In the genomic region with DNA sequence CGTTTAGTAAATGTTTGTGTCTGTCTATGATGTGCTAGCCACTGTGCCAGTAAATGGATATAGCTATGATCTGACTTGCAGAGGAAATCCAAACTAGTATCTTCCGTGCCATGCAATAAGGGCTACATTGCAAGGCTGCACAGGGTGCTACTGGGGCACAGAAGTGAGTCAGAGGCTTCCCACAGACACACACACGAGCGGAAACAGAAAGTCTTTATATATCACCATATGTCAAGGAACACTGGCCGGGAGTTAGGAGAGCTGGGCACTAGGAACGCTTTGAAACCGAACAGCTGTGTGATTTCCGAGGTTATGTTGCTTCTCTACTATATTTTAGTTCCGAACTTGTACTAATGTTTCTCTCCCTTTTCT, we compare ENCODE assay signal across 8 cellular contexts. TPM values are rescaled to one million over a fixed set of nuclear protein-coding genes. Genes with fewer than 3 reads are reported as not detected.
DNase-seq lines count a peak whose midpoint lies in the region; ATAC-seq, FAIRE-seq and TF ChIP-seq lines count a peak whose summit lies in the region.
"Not testable (repeated sequence)": the region's sequence is repeated elsewhere in the genome, so short reads cannot be mapped to it uniquely, and the experiment has no call there.

No MANE protein-coding gene starts in this region.

- H3K14ac ChIP-seq in H1 (ENCODE audit: insufficient read length); trophoblast cell (ENCODE audit: low read length): not testable (repeated sequence)

- not testable (repeated sequence) for H4K91ac ChIP-seq in H1 (replicated peaks; ENCODE audit: insufficient read length, low read length); trophoblast cell (ENCODE audit: low read depth, low read length)

- H3K18ac ChIP-seq in H1 (ENCODE audit: extremely low read depth, low read length); trophoblast cell (ENCODE audit: low read length): not testable (repeated sequence)

- not testable (repeated sequence) for H2BK120ac ChIP-seq in H1 (replicated peaks; ENCODE audit: low read depth, low read length); trophoblast cell (ENCODE audit: insufficient read depth, low read length, poor library complexity)

- peak in 7 of 10 experiments; percentile 17 to 40 (median 23) for DNase-seq in CD4-positive, alpha-beta T cell
- DNase-seq in T-cell (peak in 11 of 34 experiments; percentile 4 to 33 (median 15)), trophoblast cell (peak; percentile 21 to 55)
- DNase-seq in activated gamma-delta T cell treated with anti-CD3 and anti-CD28 coated beads, Interleukin-2, amount 50 U/mL, for 16 hours (ENCODE audit: low read depth), result peak; percentile 19
- DNase-seq in H1 (ENCODE audit: low read depth in 1 of 2, low spot score in 2 of 2); kidney: not testable (repeated sequence)
- DNase-seq in stimulated activated naive CD4-positive, alpha-beta T cell treated with Interleukin-2 at 50 U/mL for 16 hours (lab: John Stamatoyannopoulos, UW), result peak; percentile 39

- peak overlapping the region; percentile 64; the same call in 1 of the 2 replicates for H3K9ac ChIP-seq in KMS-11
- peak overlapping the region; percentile 86 to 97 (median 96); a peak in 6 of 7 replicates for H3K9ac ChIP-seq in H1 (replicated peaks in 1 of 4; ENCODE audit: extremely low read depth in 1 of 4, low read depth in 3 of 4, low read length in 3 of 4)
- H3K9ac ChIP-seq in kidney (ENCODE audit: low read length in 2 of 2), result peak overlapping the region; percentile 73 to 87
- peak overlapping the region; percentile 60 for H3K9ac ChIP-seq in trophoblast cell (ENCODE audit: low read length)

- not testable (repeated sequence) for H3K36me3 ChIP-seq in KMS-11 (ENCODE audit: insufficient read depth)
- H3K36me3 ChIP-seq in H1 (ENCODE audit: control insufficient read depth in 2 of 4, insufficient read depth in 4 of 4, low read length in 3 of 4) (peaks cover 4 to 35% (median 17%) of the 10 kb centered on the region in 4 experiments; a peak in 6 of 8 replicates), kidney (ENCODE audit: control insufficient read depth in 1 of 2, insufficient read depth in 2 of 2, low read length in 2 of 2) (peaks cover 5 to 14% of the 10 kb centered on the region in 2 donors), trophoblast cell (ENCODE audit: control insufficient read depth in 1 of 2, insufficient read depth in 2 of 2, low read length in 2 of 2) (peaks cover 28 to 39% of the 10 kb centered on the region in 2 experiments)

- POLR2A ChIA-PET in CD4-positive, alpha-beta T cell (lab: Charles Lee), result interaction anchor here (0.9 to 3.6 kb wide), 10 partner anchors 13 to 1480 kb away, joined by 3 to 84 read pairs (median 6); a partner anchor contains a TSS
- POLR2A ChIA-PET in T-cell (lab: Charles Lee) (interaction anchor here (0.6 to 2.2 kb wide), 5 partner anchors 14 to 1482 kb away, joined by 3 to 14 read pairs (median 3); a partner anchor contains a TSS), H1 (lab: Charles Lee; ENCODE audit: partially characterized antibody) (interaction anchor here (0.9 to 8.3 kb wide), 8 partner anchors 13 to 483 kb away, joined by 3 to 124 read pairs (median 3); a partner anchor contains a TSS)

- not testable (repeated sequence) for H4K20me1 ChIP-seq in KMS-11 (ENCODE audit: insufficient read depth); H1 (replicated peaks in 1 of 2; ENCODE audit: control insufficient read depth in 1 of 2, insufficient read depth in 2 of 2, low read length in 2 of 2)

- H3K4me1 ChIP-seq in KMS-11 (ENCODE audit: low read depth, poor library complexity, severe bottlenecking), result peaks cover 28% of the 10 kb centered on the region
- H3K4me1 ChIP-seq in H1 (replicated peaks in 1 of 4; ENCODE audit: control insufficient read depth in 3 of 4, insufficient read depth in 4 of 4, low read length in 3 of 4); kidney (ENCODE audit: control insufficient read depth in 1 of 2, insufficient read depth in 1 of 2, low read depth in 1 of 2, low read length in 2 of 2); trophoblast cell (ENCODE audit: control insufficient read depth in 1 of 2, insufficient read depth in 2 of 2, low read length in 2 of 2): not testable (repeated sequence)

- TF ChIP-seq POLR2A in H1 (IDR thresholded peaks at IDR 0.05; ENCODE audit: control extremely low read depth in 1 of 2, low read depth in 2 of 2, low read length in 2 of 2), result not testable (repeated sequence)

- not testable (repeated sequence) for H3K4ac ChIP-seq in H1 (replicated peaks; ENCODE audit: insufficient read length, low read depth, low read length); trophoblast cell (ENCODE audit: low read depth, low read length)

- not testable (repeated sequence) for H2BK12ac ChIP-seq in H1 (ENCODE audit: low read depth, low read length); trophoblast cell (ENCODE audit: low read length)

- peak overlapping the region; percentile 77 for H3K27ac ChIP-seq in CD4-positive, alpha-beta T cell (ENCODE audit: low read depth, low read length)
- H3K27ac ChIP-seq in KMS-11, result peak overlapping the region; percentile 65
- 0 out of 2 replicates have a peak overlapping the region, but pooled peaks have one; percentile 88 for H3K27ac ChIP-seq in H1 (ENCODE audit: low read depth, low read length)
- H3K27ac ChIP-seq in kidney (ENCODE audit: low read depth in 2 of 2, low read length in 2 of 2), result peak overlapping the region; percentile 76 to 91
- H3K27ac ChIP-seq in trophoblast cell (ENCODE audit: low read depth, low read length), result peak overlapping the region; percentile 86

- peak overlapping the region; percentile 94 for H3K4me2 ChIP-seq in KMS-11
- H3K4me2 ChIP-seq in H1 (ENCODE audit: insufficient read depth in 1 of 2, low read depth in 2 of 2, low read length in 2 of 2), result peak overlapping the region; percentile 66 to 86
- peak overlapping the region; percentile 70 for H3K4me2 ChIP-seq in trophoblast cell (ENCODE audit: low read length)

- CTCF ChIA-PET in CD4-positive, alpha-beta T cell (lab: Charles Lee), result interaction anchor here (0.7 to 1.5 kb wide), 2 partner anchors 39 to 297 kb away, joined by 3 read pairs; no protein-coding TSS in a partner anchor
- CTCF ChIA-PET in T-cell (lab: Charles Lee) (interaction anchor here in 1 of 2 donors (2.7 kb wide), 1 partner anchor 14 kb away, joined by 12 read pairs; a partner anchor contains a TSS), H1 (lab: Charles Lee; ENCODE audit: partially characterized antibody) (interaction anchor here (1.4 kb wide), 1 partner anchor 15 kb away, joined by 4 read pairs; no protein-coding TSS in a partner anchor)

- H3K27me3 Mint-ChIP-seq in CD4-positive, alpha-beta T cell; T-cell: not testable (repeated sequence)

- not testable (repeated sequence) for TF ChIP-seq CTCF in CD4-positive, alpha-beta T cell (IDR thresholded peaks at IDR 0.05); KMS-11 (conservative IDR thresholded peaks at IDR 0.05; ENCODE audit: low read depth, low read length); H1 (IDR thresholded peaks at IDR 0.05; ENCODE audit: control extremely low read depth in 1 of 3, insufficient read depth in 1 of 3, low read depth in 1 of 3, low read length in 3 of 3); kidney (IDR thresholded peaks at IDR 0.05; ENCODE audit: borderline replicate concordance, extremely low read depth, insufficient read depth)

- H3K27me3 ChIP-seq in CD4-positive, alpha-beta T cell (ENCODE audit: control insufficient read depth, insufficient read depth, low read length); KMS-11 (ENCODE audit: insufficient read depth, low read depth); H1 (replicated peaks in 1 of 4; ENCODE audit: control insufficient read depth in 3 of 4, extremely low read depth in 1 of 4, insufficient read depth in 3 of 4, low read length in 3 of 4); trophoblast cell (ENCODE audit: insufficient read depth, low read length): not testable (repeated sequence)

- not testable (repeated sequence) for H3K9me3 ChIP-seq in CD4-positive, alpha-beta T cell (ENCODE audit: control insufficient read depth, low read length); H1 (ENCODE audit: insufficient read depth in 2 of 2, low read depth in 1 of 2, low read length in 1 of 2); kidney (ENCODE audit: control insufficient read depth in 1 of 2, low read length in 2 of 2); trophoblast cell (ENCODE audit: insufficient read depth, low read depth, low read length)

- H3K56ac ChIP-seq in H1 (replicated peaks; ENCODE audit: insufficient read length, low read depth, low read length), result not testable (repeated sequence)

- not testable (repeated sequence) for H2AK5ac ChIP-seq in H1 (ENCODE audit: low read depth, low read length); trophoblast cell (ENCODE audit: low read length)

- H2AFZ ChIP-seq in KMS-11 (ENCODE audit: low read depth) (peak overlapping the region; percentile 68), H1 (ENCODE audit: low read length) (0 out of 2 replicates have a peak overlapping the region, but pooled peaks have one; percentile 97)
- H2AFZ ChIP-seq in trophoblast cell (ENCODE audit: insufficient read depth, low read length, poor library complexity), result not testable (repeated sequence)

- H2BK15ac ChIP-seq in H1 (ENCODE audit: low read length), result not testable (repeated sequence)

- not testable (repeated sequence) for H3K4me3 ChIP-seq in KMS-11 (IDR thresholded peaks at IDR 0.05; ENCODE audit: insufficient read depth, low read depth, low read length)
- peak overlapping the region; percentile 96 to 98 (median 98) for H3K4me3 ChIP-seq in H1 (ENCODE audit: extremely low read depth in 1 of 4, insufficient read depth in 2 of 4, low read depth in 3 of 4, low read length in 4 of 4)
- peak overlapping the region; percentile 94 for H3K4me3 ChIP-seq in kidney (ENCODE audit: low read length in 2 of 2)
- H3K4me3 ChIP-seq in trophoblast cell (ENCODE audit: low read depth, low read length), result peak overlapping the region; percentile 91

- not testable (repeated sequence) for H2BK20ac ChIP-seq in H1 (ENCODE audit: low read length)

- H3K79me2 ChIP-seq in KMS-11 (ENCODE audit: insufficient read depth, low read depth), result peaks cover 28% of the 10 kb centered on the region
- peaks cover 0 to 12% of the 10 kb centered on the region in 2 experiments; a peak in 1 of 4 replicates for H3K79me2 ChIP-seq in H1 (ENCODE audit: control insufficient read depth in 1 of 2, insufficient read depth in 2 of 2, low read length in 2 of 2)
- H3K79me2 ChIP-seq in trophoblast cell (ENCODE audit: control insufficient read depth, insufficient read depth, low read length, poor library complexity), result not testable (repeated sequence)

- H4K5ac ChIP-seq in H1 (ENCODE audit: insufficient read length, low read depth, low read length), result not testable (repeated sequence)

- H4K12ac ChIP-seq in trophoblast cell (ENCODE audit: low read depth, low read length), result not testable (repeated sequence)

- TF ChIP-seq RAD21 in H1 (IDR thresholded peaks at IDR 0.05 in 1 of 2, conservative IDR thresholded peaks at IDR 0.05 in 1 of 2; ENCODE audit: low read depth in 2 of 2, low read length in 2 of 2), result not testable (repeated sequence)

- 0 out of 2 replicates have a peak overlapping the region, but pooled peaks have one; percentile 93 for H2BK5ac ChIP-seq in H1 (ENCODE audit: low read depth, low read length)
- H2BK5ac ChIP-seq in trophoblast cell (ENCODE audit: low read depth, low read length, poor library complexity), result not testable (repeated sequence)

- 2% methylated on average over 9 of the region's 9 CpGs; no CpG with 5 or more reads in 1 of the 2 experiments for WGBS in H1 (ENCODE audit: extremely low coverage in 1 of 2, insufficient coverage in 1 of 2, insufficient read length in 1 of 2, insufficient replicate concordance in 2 of 2, low coverage in 1 of 2, low lambda C conversion rate in 2 of 2, missing lambda C conversion rate in 1 of 2), 2 experiments
- no CpG with 5 or more reads among the region's 9 CpGs for WGBS in trophoblast cell (ENCODE audit: extremely low coverage, insufficient coverage, insufficient read length)

- peaks cover 47% of the 10 kb centered on the region for H3K36me3 Mint-ChIP-seq in CD4-positive, alpha-beta T cell (ENCODE audit: low read depth)
- peaks cover 12% of the 10 kb centered on the region for H3K36me3 Mint-ChIP-seq in T-cell

- H3K79me1 ChIP-seq in H1 (ENCODE audit: low read depth, low read length); trophoblast cell (ENCODE audit: low read length): not testable (repeated sequence)

- H3K27ac Mint-ChIP-seq in CD4-positive, alpha-beta T cell, result peak overlapping the region; percentile 94
- H3K27ac Mint-ChIP-seq in T-cell, result peak overlapping the region; percentile 96 to 98

- H3K23me2 ChIP-seq in H1 (ENCODE audit: low read depth, low read length), result not testable (repeated sequence)

- H3K9me3 Mint-ChIP-seq in CD4-positive, alpha-beta T cell; T-cell: not testable (repeated sequence)

- not testable (repeated sequence) for TF ChIP-seq EP300 in H1 (IDR thresholded peaks at IDR 0.05; ENCODE audit: borderline replicate concordance in 1 of 2, low read depth in 2 of 2, low read length in 2 of 2)

- not testable (repeated sequence) for H3K23ac ChIP-seq in H1 (ENCODE audit: insufficient read length); trophoblast cell (ENCODE audit: low read length)

- peak overlapping the region; percentile 98 for H3K4me3 Mint-ChIP-seq in CD4-positive, alpha-beta T cell
- peak overlapping the region; percentile 89 to 97 (median 96) for H3K4me3 Mint-ChIP-seq in T-cell

- FAIRE-seq in H1 (lab: Jason Lieb, UNC); kidney (lab: Jason Lieb, UNC): not testable (repeated sequence)

- intact Hi-C loops in CD4-positive, alpha-beta T cell (cut with DNase I, micrococcal nuclease), result loop anchor here (1.0 to 10.0 kb wide), 5 partner anchors 14 to 425 kb away; a partner anchor contains a TSS
- intact Hi-C loops in kidney (cut with DNase I), result not testable (repeated sequence)

- H3K4me1 Mint-ChIP-seq in CD4-positive, alpha-beta T cell (ENCODE audit: low read depth), result peaks cover 31% of the 10 kb centered on the region
- H3K4me1 Mint-ChIP-seq in T-cell, result peaks cover 4 to 28% (median 21%) of the 10 kb centered on the region in 3 donors

- peak; percentile 23 for ATAC-seq in CD4-positive, alpha-beta T cell (ENCODE audit: poor library complexity)
- peak; percentile 13 to 51 (median 40) for ATAC-seq in T-cell (replicated peaks in 1 of 4)

- peak overlapping the region; percentile 90; the same call in 1 of the 2 replicates for H4K8ac ChIP-seq in H1 (ENCODE audit: extremely low read depth, insufficient read depth, low read length)
- H4K8ac ChIP-seq in trophoblast cell (ENCODE audit: low read depth, low read length), result not testable (repeated sequence)

RNA-seq across cellular contexts. Expression of a gene that starts 14.4 kb away (rescaled TPM):
- 10 to 100 TPM; 52.0 to 54.2 TPM for total RNA-seq in CD4-positive, alpha-beta T cell
- total RNA-seq in T-cell (100 to 1,000 TPM in 1 of 5 donors, 10 to 100 TPM in 4; 77.7 to 107 (median 92.2) TPM), kidney (66.9 TPM)
- 63.2 and 66.8 TPM in 2 replicates for total RNA-seq in H1 (2021; fragmentation: NEBNext Ultra II Directional; extraction: Animal tissue kit (Norgen Biotek cat#: 25700))
- polyA plus RNA-seq in H1 (2011; rRNA removed) (67.4 and 70.4 TPM in 2 replicates), kidney (ENCODE audit: insufficient read depth, low read depth, low replicate concordance) (39.2 TPM)
- 47.5 TPM for polyA plus RNA-seq in H1 (2011; cell fraction: cytosol; rRNA removed)
- polyA plus RNA-seq in H1 (2011; cell fraction: nucleus; rRNA removed), result 93.4 TPM
- polyA plus RNA-seq in H1 (2012, experiment 1 of 2), result 49.9 to 59.0 TPM (median 52.5 TPM) in 4 replicates
- 47.7 TPM for polyA plus RNA-seq in H1 (2012, experiment 2 of 2)
- polyA plus RNA-seq in H1 (2013, experiment 1 of 2), result 28.8 TPM
- 28.9 TPM for polyA plus RNA-seq in H1 (2013, experiment 2 of 2)
- 109 and 123 TPM in 2 replicates for polyA minus RNA-seq in H1 (2011; rRNA and poly(A)+ RNA removed)
- 46.1 TPM for polyA minus RNA-seq in H1 (2011; cell fraction: cytosol; rRNA and poly(A)+ RNA removed)
- polyA minus RNA-seq in H1 (2011; cell fraction: nucleus; rRNA and poly(A)+ RNA removed), result 36.8 TPM
- polyA plus RNA-seq in trophoblast cell (2013), result 62.6 and 66.3 TPM in 2 replicates

RNA-seq across cellular contexts. Expression of a gene that starts 31.9 kb away (rescaled TPM):
- 1 to 10 TPM; 4.9 to 5.1 TPM for total RNA-seq in CD4-positive, alpha-beta T cell
- total RNA-seq in T-cell (10 to 100 TPM; 11.6 to 17.0 (median 14.7) TPM), kidney (9.9 TPM)
- total RNA-seq in H1 (2021; fragmentation: NEBNext Ultra II Directional; extraction: Animal tissue kit (Norgen Biotek cat#: 25700)), result 3.1 and 5.4 TPM in 2 replicates
- polyA plus RNA-seq in H1 (2011; rRNA removed) (5.6 and 6.0 TPM in 2 replicates), kidney (ENCODE audit: insufficient read depth, low read depth, low replicate concordance) (3.8 TPM)
- 6.6 TPM for polyA plus RNA-seq in H1 (2011; cell fraction: cytosol; rRNA removed)
- 17.7 TPM for polyA plus RNA-seq in H1 (2011; cell fraction: nucleus; rRNA removed)
- polyA plus RNA-seq in H1 (2012, experiment 1 of 2), result 5.2 to 6.8 TPM (median 6.0 TPM) in 4 replicates
- 0.16 TPM for polyA plus RNA-seq in H1 (2012, experiment 2 of 2)
- 3.0 TPM for polyA plus RNA-seq in H1 (2013, experiment 1 of 2)
- polyA plus RNA-seq in H1 (2013, experiment 2 of 2), result 2.9 TPM
- polyA minus RNA-seq in H1 (2011; rRNA and poly(A)+ RNA removed), result 3.4 and 3.5 TPM in 2 replicates
- 0.44 TPM for polyA minus RNA-seq in H1 (2011; cell fraction: cytosol; rRNA and poly(A)+ RNA removed)
- polyA minus RNA-seq in H1 (2011; cell fraction: nucleus; rRNA and poly(A)+ RNA removed), result 6.7 TPM
- 2.8 and 3.1 TPM in 2 replicates for polyA plus RNA-seq in trophoblast cell (2013)

RNA-seq across cellular contexts. Expression of a gene that starts 52.1 kb away (rescaled TPM):
- 1 to 10 TPM; 6.3 to 6.8 TPM for total RNA-seq in CD4-positive, alpha-beta T cell
- total RNA-seq in T-cell, result 10 to 100 TPM in 3 of 5 donors, 1 to 10 TPM in 2; 6.3 to 17.5 (median 14.2) TPM
- 44.9 and 46.4 TPM in 2 replicates for total RNA-seq in H1 (2021; fragmentation: NEBNext Ultra II Directional; extraction: Animal tissue kit (Norgen Biotek cat#: 25700))
- polyA plus RNA-seq in H1 (2011; rRNA removed), result 52.6 and 58.1 TPM in 2 replicates
- 57.1 TPM for polyA plus RNA-seq in H1 (2011; cell fraction: cytosol; rRNA removed)
- 28.2 TPM for polyA plus RNA-seq in H1 (2011; cell fraction: nucleus; rRNA removed)
- 78.9 to 101 TPM (median 92.5 TPM) in 4 replicates for polyA plus RNA-seq in H1 (2012, experiment 1 of 2)
- polyA plus RNA-seq in H1 (2012, experiment 2 of 2), result 104 TPM
- 151 TPM for polyA plus RNA-seq in H1 (2013, experiment 1 of 2)
- polyA plus RNA-seq in H1 (2013, experiment 2 of 2), result 164 TPM
- 5.0 and 6.8 TPM in 2 replicates for polyA minus RNA-seq in H1 (2011; rRNA and poly(A)+ RNA removed)
- 9.9 TPM for polyA minus RNA-seq in H1 (2011; cell fraction: cytosol; rRNA and poly(A)+ RNA removed)
- polyA minus RNA-seq in H1 (2011; cell fraction: nucleus; rRNA and poly(A)+ RNA removed), result 15.8 TPM
- total RNA-seq in kidney, result 23.4 TPM
- 105 TPM for polyA plus RNA-seq in kidney (ENCODE audit: insufficient read depth, low read depth, low replicate concordance)
- polyA plus RNA-seq in trophoblast cell (2013), result 119 and 120 TPM in 2 replicates

RNA-seq across cellular contexts. Expression of a gene that starts 55.6 kb away (rescaled TPM):
- total RNA-seq in CD4-positive, alpha-beta T cell, result 10 to 100 TPM; 66.4 to 70.7 TPM
- total RNA-seq in T-cell (100 to 1,000 TPM in 2 of 5 donors, 10 to 100 TPM in 3; 69.0 to 106 (median 90.8) TPM), kidney (91.8 TPM)
- 44.7 and 49.8 TPM in 2 replicates for total RNA-seq in H1 (2021; fragmentation: NEBNext Ultra II Directional; extraction: Animal tissue kit (Norgen Biotek cat#: 25700))
- polyA plus RNA-seq in H1 (2011; rRNA removed) (99.7 and 113 TPM in 2 replicates), kidney (ENCODE audit: insufficient read depth, low read depth, low replicate concordance) (96.7 TPM)
- polyA plus RNA-seq in H1 (2011; cell fraction: cytosol; rRNA removed), result 63.2 TPM
- polyA plus RNA-seq in H1 (2011; cell fraction: nucleus; rRNA removed), result 423 TPM
- polyA plus RNA-seq in H1 (2012, experiment 1 of 2), result 32.9 to 71.7 TPM (median 60.3 TPM) in 4 replicates
- polyA plus RNA-seq in H1 (2012, experiment 2 of 2), result 50.8 TPM
- 45.3 TPM for polyA plus RNA-seq in H1 (2013, experiment 1 of 2)
- polyA plus RNA-seq in H1 (2013, experiment 2 of 2), result 34.3 TPM
- 58.0 and 68.5 TPM in 2 replicates for polyA minus RNA-seq in H1 (2011; rRNA and poly(A)+ RNA removed)
- 42.7 TPM for polyA minus RNA-seq in H1 (2011; cell fraction: cytosol; rRNA and poly(A)+ RNA removed)
- polyA minus RNA-seq in H1 (2011; cell fraction: nucleus; rRNA and poly(A)+ RNA removed), result 56.0 TPM
- 129 and 133 TPM in 2 replicates for polyA plus RNA-seq in trophoblast cell (2013)
